In the genomic region with DNA sequence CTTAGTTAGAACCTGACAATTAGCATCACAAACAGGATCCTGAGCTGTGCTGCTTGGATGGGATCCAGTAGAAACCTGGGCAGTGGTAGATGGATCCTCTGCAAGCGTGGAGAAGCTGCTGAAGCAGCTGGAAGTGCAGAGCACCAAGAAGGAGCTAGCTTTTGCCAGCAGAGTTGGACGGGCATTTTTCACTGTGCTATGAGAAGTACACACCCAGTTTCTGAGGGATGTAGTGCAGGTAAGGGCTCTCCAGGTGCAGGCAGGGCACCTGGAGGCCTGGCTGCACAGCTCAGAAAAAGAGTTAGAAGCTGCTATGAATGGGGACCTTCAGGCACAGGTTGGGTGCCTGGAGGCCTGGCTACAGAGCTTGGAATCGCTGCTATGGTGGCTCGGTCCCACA, we compare ENCODE assay signal across 1 cellular context.
TF ChIP-seq lines count a peak whose summit lies in the region.

No MANE protein-coding gene starts in this region.

TF ChIP-seq in WTC11, 78 proteins besides CTCF, POLR2A, EP300 and RAD21 (continued from another document):
- TF ChIP-seq, protein P1, sequence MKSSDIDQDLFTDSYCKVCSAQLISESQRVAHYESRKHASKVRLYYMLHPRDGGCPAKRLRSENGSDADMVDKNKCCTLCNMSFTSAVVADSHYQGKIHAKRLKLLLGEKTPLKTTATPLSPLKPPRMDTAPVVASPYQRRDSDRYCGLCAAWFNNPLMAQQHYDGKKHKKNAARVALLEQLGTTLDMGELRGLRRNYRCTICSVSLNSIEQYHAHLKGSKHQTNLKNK (CRISPR knock-in tag; IDR thresholded peaks at IDR 0.05): no peak
- TF ChIP-seq CREB1 (CRISPR knock-in tag; IDR thresholded peaks at IDR 0.05): no peak
- TF ChIP-seq, protein P2, sequence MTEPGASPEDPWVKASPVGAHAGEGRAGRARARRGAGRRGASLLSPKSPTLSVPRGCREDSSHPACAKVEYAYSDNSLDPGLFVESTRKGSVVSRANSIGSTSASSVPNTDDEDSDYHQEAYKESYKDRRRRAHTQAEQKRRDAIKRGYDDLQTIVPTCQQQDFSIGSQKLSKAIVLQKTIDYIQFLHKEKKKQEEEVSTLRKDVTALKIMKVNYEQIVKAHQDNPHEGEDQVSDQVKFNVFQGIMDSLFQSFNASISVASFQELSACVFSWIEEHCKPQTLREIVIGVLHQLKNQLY (CRISPR knock-in tag; IDR thresholded peaks at IDR 0.05): no peak
- no peak for TF ChIP-seq ETV6 (CRISPR knock-in tag; IDR thresholded peaks at IDR 0.05)
- TF ChIP-seq NFATC4 (CRISPR knock-in tag; IDR thresholded peaks at IDR 0.05): no peak
- TF ChIP-seq GABPB1 (CRISPR knock-in tag; IDR thresholded peaks at IDR 0.05): no peak
- TF ChIP-seq, protein P3, sequence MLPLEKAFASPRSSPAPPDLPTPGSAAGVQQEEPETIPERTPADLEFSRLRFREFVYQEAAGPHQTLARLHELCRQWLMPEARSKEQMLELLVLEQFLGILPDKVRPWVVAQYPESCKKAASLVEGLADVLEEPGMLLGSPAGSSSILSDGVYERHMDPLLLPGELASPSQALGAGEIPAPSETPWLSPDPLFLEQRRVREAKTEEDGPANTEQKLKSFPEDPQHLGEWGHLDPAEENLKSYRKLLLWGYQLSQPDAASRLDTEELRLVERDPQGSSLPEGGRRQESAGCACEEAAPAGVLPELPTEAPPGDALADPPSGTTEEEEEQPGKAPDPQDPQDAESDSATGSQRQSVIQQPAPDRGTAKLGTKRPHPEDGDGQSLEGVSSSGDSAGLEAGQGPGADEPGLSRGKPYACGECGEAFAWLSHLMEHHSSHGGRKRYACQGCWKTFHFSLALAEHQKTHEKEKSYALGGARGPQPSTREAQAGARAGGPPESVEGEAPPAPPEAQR (CRISPR knock-in tag; IDR thresholded peaks at IDR 0.05): no peak
- TF ChIP-seq RORB (CRISPR knock-in tag; IDR thresholded peaks at IDR 0.05): no peak
